ENCODE assay signal across 10 cellular contexts in the genomic region with DNA sequence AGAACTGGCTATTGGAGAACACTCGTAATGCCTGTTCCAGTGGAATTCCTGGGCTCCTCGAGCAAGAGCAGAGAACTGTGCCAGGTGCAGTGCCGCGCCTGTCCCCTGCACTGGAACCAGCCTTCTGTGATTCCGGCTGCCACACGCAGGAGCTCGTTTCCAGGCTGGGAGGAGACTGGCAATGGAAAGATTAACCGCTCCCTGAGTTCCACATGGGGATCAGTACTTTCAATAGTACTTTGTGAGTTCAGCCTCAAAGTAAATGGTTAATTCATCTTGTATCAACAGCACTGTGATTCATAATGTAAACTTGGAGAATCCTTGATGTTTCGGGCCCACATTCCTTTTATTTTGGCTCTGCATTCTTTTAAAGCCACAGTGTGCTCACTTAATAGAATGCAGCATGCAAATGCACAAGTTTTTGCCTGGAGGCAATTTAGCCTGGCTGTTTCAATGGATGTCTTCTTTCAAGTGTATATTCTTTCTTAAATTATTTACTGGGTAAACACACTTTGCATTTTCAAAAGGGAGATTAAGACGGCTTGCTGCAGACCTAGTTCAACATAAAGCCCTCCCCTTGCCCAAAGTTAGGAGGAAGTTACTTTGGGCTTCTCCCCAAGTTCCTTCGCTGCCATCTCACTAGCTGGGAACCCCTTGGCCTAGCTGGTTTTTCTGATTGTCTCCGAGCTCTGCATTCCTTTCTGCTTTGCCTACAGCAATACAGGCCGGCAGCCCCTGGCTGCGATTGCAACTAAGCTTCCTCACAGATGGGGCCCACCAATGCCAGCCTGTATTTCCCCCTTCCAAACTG.
DNase-seq lines count a peak whose midpoint lies in the region; ATAC-seq, FAIRE-seq and TF ChIP-seq lines count a peak whose summit lies in the region.
"Had no signal": no experiment of that assay in that cellular context is flagged by ENCODE, and none has a peak within 500 bp of the region (broad histone marks: within the 10 kb centered on the region; RNA-seq: fewer than 3 reads in every experiment).

No MANE protein-coding gene starts in this region.

- intact Hi-C loops in left cardiac atrium (cut with DNase I) (no loop called here), left ventricle myocardium inferior (cut with micrococcal nuclease) (no loop called here), aorta (cut with DNase I) (loop anchor here in 1 of 2 donors (10.0 kb wide), 2 partner anchors 133 to 313 kb away; no protein-coding TSS in a partner anchor)

- TF ChIP-seq CTCF in left ventricle myocardium inferior (IDR thresholded peaks at IDR 0.05; ENCODE audit: borderline replicate concordance) (no peak), bronchial epithelial cell (IDR thresholded peaks at IDR 0.05; ENCODE audit: insufficient read depth, low read length, severe bottlenecking) (no peak), liver (IDR thresholded peaks at IDR 0.05; ENCODE audit: low read depth, low read length, missing input control) (no peak)

- H3K27ac ChIP-seq in left ventricle myocardium inferior (replicated peaks) (no peak overlapping the region), liver (ENCODE audit: low read depth in 1 of 2, low read length in 2 of 2) (no peak overlapping the region), aorta (ENCODE audit: low read depth in 1 of 2, low read length in 2 of 2) (peak overlapping the region in 1 of 2 donors; percentile 39)
- H3K27ac ChIP-seq: BLaER1 treated with 17β-estradiol and CSF1 and Interleukin-3, amounts not matched to agents 10 nM and 100 nM had no signal

- H3K4me3 ChIP-seq in left ventricle myocardium inferior, result no peak overlapping the region
- H3K4me3 ChIP-seq in bronchial epithelial cell (ENCODE audit: low read depth, low read length), result no peak overlapping the region
- H3K4me3 ChIP-seq in liver (ENCODE audit: low read depth in 1 of 3, low read length in 3 of 3), result no peak overlapping the region
- H3K4me3 ChIP-seq in aorta (ENCODE audit: low read length in 2 of 2), result no peak overlapping the region
- H3K4me3 ChIP-seq: BLaER1 treated with 17β-estradiol and CSF1 and Interleukin-3, amounts not matched to agents 10 nM and 100 nM had no signal

- H3K9ac ChIP-seq in liver (ENCODE audit: low read depth in 1 of 2, low read length in 2 of 2), result no peak overlapping the region
- H3K9ac ChIP-seq: BLaER1 treated with 17β-estradiol and CSF1 and Interleukin-3, amounts not matched to agents 10 nM and 100 nM had no signal

- H3K4me1 ChIP-seq in left ventricle myocardium inferior (no peaks in the 10 kb centered on the region), liver (ENCODE audit: control insufficient read depth in 4 of 4, insufficient read depth in 4 of 4, low read length in 3 of 4) (peaks cover 2 to 12% (median 5%) of the 10 kb centered on the region in 4 donors), aorta (ENCODE audit: control insufficient read depth in 1 of 2, insufficient read depth in 2 of 2, low read length in 2 of 2) (no peaks in the 10 kb centered on the region)

- peak in 1 of 2 donors; percentile 25 for TF ChIP-seq RAD21 in liver (IDR thresholded peaks at IDR 0.05)

- H3K27me3 ChIP-seq in left ventricle myocardium inferior (ENCODE audit: low read depth), result no peaks in the 10 kb centered on the region
- H3K27me3 ChIP-seq in bronchial epithelial cell (ENCODE audit: control insufficient read depth, insufficient read depth, low read length), result no peaks in the 10 kb centered on the region
- no peaks in the 10 kb centered on the region for H3K27me3 ChIP-seq in liver (ENCODE audit: control insufficient read depth in 4 of 4, insufficient read depth in 4 of 4, low read length in 3 of 4)
- H3K27me3 ChIP-seq in aorta (ENCODE audit: control insufficient read depth in 1 of 2, insufficient read depth in 2 of 2, low read length in 1 of 2), result no peaks in the 10 kb centered on the region
- H3K27me3 ChIP-seq: BLaER1 treated with 17β-estradiol and CSF1 and Interleukin-3, amounts not matched to agents 10 nM and 100 nM had no signal

- peak; percentile 60 to 81 for ATAC-seq in left cardiac atrium
- peak; percentile 85 for ATAC-seq in aorta (ENCODE audit: low FRiP score)
- no peak for ATAC-seq in HG03139 (IDR thresholded peaks at IDR 0.05; ENCODE audit: unreplicated experiment)

- no peak for FAIRE-seq in bronchial epithelial cell (lab: Jason Lieb, UNC)

- H3K9me3 ChIP-seq in left ventricle myocardium inferior (replicated peaks) (no peaks in the 10 kb centered on the region), liver (ENCODE audit: control insufficient read depth in 4 of 4, low read length in 3 of 4) (no peaks in the 10 kb centered on the region), aorta (ENCODE audit: control insufficient read depth, low read length) (no peaks in the 10 kb centered on the region)

- H3K36me3 ChIP-seq in left ventricle myocardium inferior (peaks cover 2% of the 10 kb centered on the region), bronchial epithelial cell (ENCODE audit: control insufficient read depth, insufficient read depth, low read length) (no peaks in the 10 kb centered on the region), liver (ENCODE audit: control insufficient read depth in 4 of 4, insufficient read depth in 3 of 4, low read depth in 1 of 4, low read length in 3 of 4) (no peaks in the 10 kb centered on the region), aorta (ENCODE audit: control insufficient read depth in 1 of 2, insufficient read depth in 2 of 2, low read length in 1 of 2) (no peaks in the 10 kb centered on the region)

- DNase-seq in left cardiac atrium (peak; percentile 39), left ventricle myocardium inferior (no peak), bronchial epithelial cell (ENCODE audit: low read depth) (peak; percentile 95), aorta (peak; percentile 87 to 88), NCI-H2029 (lab: John Stamatoyannopoulos, UW) (no peak), midbrain (lab: John Stamatoyannopoulos, UW) (no peak)
- DNase-seq: activated CD4-positive, alpha-beta T cell treated with anti-CD3 and anti-CD28 coated beads, Interleukin-2, amount 50 U/mL, for 1 hour had no signal

- 77% methylated on average over 14 of the region's 14 CpGs for WGBS in liver
- 3 to 6% methylated on average over 14 of the region's 14 CpGs for WGBS in aorta, 2 donors

TF ChIP-seq in liver, 16 proteins besides CTCF, POLR2A, EP300 and RAD21:
- TF ChIP-seq FOXA1 (IDR thresholded peaks at IDR 0.05) (peak; percentile 63), JUND (IDR thresholded peaks at IDR 0.05) (peak; percentile 39 to 51), FOXA2 (IDR thresholded peaks at IDR 0.05) (peak; percentile 15), YY1 (IDR thresholded peaks at IDR 0.05) (no peak), RXRA (IDR thresholded peaks at IDR 0.05) (peak in 1 of 2 donors; percentile 12), HNF4G (IDR thresholded peaks at IDR 0.05) (no peak), TAF1 (conservative IDR thresholded peaks at IDR 0.05) (no peak), EGR1 (IDR thresholded peaks at IDR 0.05; ENCODE audit: low read depth in 2 of 2) (no peak)
- TF ChIP-seq, protein P1, sequence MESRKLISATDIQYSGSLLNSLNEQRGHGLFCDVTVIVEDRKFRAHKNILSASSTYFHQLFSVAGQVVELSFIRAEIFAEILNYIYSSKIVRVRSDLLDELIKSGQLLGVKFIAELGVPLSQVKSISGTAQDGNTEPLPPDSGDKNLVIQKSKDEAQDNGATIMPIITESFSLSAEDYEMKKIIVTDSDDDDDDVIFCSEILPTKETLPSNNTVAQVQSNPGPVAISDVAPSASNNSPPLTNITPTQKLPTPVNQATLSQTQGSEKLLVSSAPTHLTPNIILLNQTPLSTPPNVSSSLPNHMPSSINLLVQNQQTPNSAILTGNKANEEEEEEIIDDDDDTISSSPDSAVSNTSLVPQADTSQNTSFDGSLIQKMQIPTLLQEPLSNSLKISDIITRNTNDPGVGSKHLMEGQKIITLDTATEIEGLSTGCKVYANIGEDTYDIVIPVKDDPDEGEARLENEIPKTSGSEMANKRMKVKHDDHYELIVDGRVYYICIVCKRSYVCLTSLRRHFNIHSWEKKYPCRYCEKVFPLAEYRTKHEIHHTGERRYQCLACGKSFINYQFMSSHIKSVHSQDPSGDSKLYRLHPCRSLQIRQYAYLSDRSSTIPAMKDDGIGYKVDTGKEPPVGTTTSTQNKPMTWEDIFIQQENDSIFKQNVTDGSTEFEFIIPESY (IDR thresholded peaks at IDR 0.05), result no peak
- TF ChIP-seq, protein P2, sequence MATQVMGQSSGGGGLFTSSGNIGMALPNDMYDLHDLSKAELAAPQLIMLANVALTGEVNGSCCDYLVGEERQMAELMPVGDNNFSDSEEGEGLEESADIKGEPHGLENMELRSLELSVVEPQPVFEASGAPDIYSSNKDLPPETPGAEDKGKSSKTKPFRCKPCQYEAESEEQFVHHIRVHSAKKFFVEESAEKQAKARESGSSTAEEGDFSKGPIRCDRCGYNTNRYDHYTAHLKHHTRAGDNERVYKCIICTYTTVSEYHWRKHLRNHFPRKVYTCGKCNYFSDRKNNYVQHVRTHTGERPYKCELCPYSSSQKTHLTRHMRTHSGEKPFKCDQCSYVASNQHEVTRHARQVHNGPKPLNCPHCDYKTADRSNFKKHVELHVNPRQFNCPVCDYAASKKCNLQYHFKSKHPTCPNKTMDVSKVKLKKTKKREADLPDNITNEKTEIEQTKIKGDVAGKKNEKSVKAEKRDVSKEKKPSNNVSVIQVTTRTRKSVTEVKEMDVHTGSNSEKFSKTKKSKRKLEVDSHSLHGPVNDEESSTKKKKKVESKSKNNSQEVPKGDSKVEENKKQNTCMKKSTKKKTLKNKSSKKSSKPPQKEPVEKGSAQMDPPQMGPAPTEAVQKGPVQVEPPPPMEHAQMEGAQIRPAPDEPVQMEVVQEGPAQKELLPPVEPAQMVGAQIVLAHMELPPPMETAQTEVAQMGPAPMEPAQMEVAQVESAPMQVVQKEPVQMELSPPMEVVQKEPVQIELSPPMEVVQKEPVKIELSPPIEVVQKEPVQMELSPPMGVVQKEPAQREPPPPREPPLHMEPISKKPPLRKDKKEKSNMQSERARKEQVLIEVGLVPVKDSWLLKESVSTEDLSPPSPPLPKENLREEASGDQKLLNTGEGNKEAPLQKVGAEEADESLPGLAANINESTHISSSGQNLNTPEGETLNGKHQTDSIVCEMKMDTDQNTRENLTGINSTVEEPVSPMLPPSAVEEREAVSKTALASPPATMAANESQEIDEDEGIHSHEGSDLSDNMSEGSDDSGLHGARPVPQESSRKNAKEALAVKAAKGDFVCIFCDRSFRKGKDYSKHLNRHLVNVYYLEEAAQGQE (IDR thresholded peaks at IDR 0.05), result no peak

Comparison
In these comparisons a context has a peak if more than half of its experiments do, and no peak if none do; other contexts are left out.
1. DNase-seq: peak in left cardiac atrium (single experiment), bronchial epithelial cell (single experiment) and aorta (2 of 2); none in left ventricle myocardium inferior (single experiment), NCI-H2029 (single experiment) and midbrain (single experiment).